16 cellular contexts compared by ENCODE assay signal in the genomic region with DNA sequence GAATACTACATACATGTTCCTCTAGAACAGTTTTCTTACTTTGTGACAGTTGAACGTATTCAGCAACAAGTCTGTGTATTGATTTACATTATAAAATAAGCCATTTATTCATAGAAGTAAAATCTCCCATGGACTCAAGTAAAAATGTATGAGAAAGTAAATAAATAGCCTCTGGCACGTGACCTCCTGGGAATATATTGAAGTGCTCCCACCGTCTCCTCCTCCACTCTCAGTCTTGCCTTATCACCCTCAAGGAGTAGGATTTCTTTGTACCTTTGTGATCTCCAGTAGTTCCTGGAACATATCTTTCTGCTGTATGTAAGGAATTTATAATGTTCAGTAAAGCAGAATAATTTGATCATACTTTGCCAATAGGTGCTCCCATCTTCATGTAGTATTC.
"Had no signal": no experiment of that assay in that cellular context is flagged by ENCODE, and none has a peak within 500 bp of the region (broad histone marks: within the 10 kb centered on the region; RNA-seq: fewer than 3 reads in every experiment).

No MANE protein-coding gene starts in this region.

- H3K9me3 ChIP-seq: esophagus squamous epithelium, thoracic aorta, upper lobe of left lung had no signal

- H3K27ac ChIP-seq: esophagus squamous epithelium, hepatocyte, thoracic aorta, upper lobe of left lung, WERI-Rb-1 had no signal

- H3K27ac Mint-ChIP-seq: activated CD8-positive, alpha-beta T cell treated with anti-CD3 and anti-CD28 coated beads, Interleukin-2, amount 10 ng/mL, durations not matched to agents 7 days and 5 days; activated naive CD4-positive, alpha-beta T cell treated with anti-CD3 and anti-CD28 coated beads, Interleukin-2, amount 10 ng/mL, durations not matched to agents 7 days and 5 days; nephron progenitor cell; stimulated activated naive B cell treated with anti-CD40 and anti-IgM and Interleukin-4, amounts not matched to agents 10 μg/mL and 1 μg/mL and 100 μg/mL, for 72 hours had no signal

- H3K9me3 Mint-ChIP-seq: activated naive CD4-positive, alpha-beta T cell treated with anti-CD3 and anti-CD28 coated beads, Interleukin-2, amount 10 ng/mL, durations not matched to agents 7 days and 5 days; activated T-cell treated with anti-CD3 and anti-CD28 coated beads, Interleukin-2, amount 50 U/mL, for 24 hours had no signal

- H3K4me3 Mint-ChIP-seq: activated CD8-positive, alpha-beta T cell treated with anti-CD3 and anti-CD28 coated beads, Interleukin-2, amount 10 ng/mL, durations not matched to agents 7 days and 5 days; activated naive CD4-positive, alpha-beta T cell treated with anti-CD3 and anti-CD28 coated beads, Interleukin-2, amount 10 ng/mL, durations not matched to agents 7 days and 5 days; activated T-cell treated with anti-CD3 and anti-CD28 coated beads, Interleukin-2, amount 50 U/mL, for 24 hours; nephron progenitor cell; stimulated activated naive B cell treated with anti-CD40 and anti-IgM and Interleukin-4, amounts not matched to agents 10 μg/mL and 1 μg/mL and 100 μg/mL, for 72 hours had no signal

- DNase-seq: activated CD4-positive, alpha-beta T cell treated with anti-CD3 and anti-CD28 coated beads for 4 hours; activated CD8-positive, alpha-beta T cell treated with anti-CD3 and anti-CD28 coated beads, Interleukin-2, amount 10 ng/mL, durations not matched to agents 7 days and 5 days; activated naive CD4-positive, alpha-beta T cell treated with anti-CD3 and anti-CD28 coated beads, Interleukin-2, amount 10 ng/mL, durations not matched to agents 7 days and 5 days; activated T-cell treated with anti-CD3 and anti-CD28 coated beads, Interleukin-2, amount 50 U/mL, for 24 hours; amniotic stem cell; dermis blood vessel endothelial cell; effector memory CD4-positive, alpha-beta T cell; esophagus squamous epithelium; left cardiac atrium; nephron progenitor cell; nucleus accumbens; stimulated activated naive B cell treated with anti-CD40 and anti-IgM and Interleukin-4, amounts not matched to agents 10 μg/mL and 1 μg/mL and 100 μg/mL, for 72 hours; upper lobe of left lung had no signal

- ATAC-seq: activated CD8-positive, alpha-beta T cell treated with anti-CD3 and anti-CD28 coated beads, Interleukin-2, amount 10 ng/mL, durations not matched to agents 7 days and 5 days; left cardiac atrium; stimulated activated naive B cell treated with anti-CD40 and anti-IgM and Interleukin-4, amounts not matched to agents 10 μg/mL and 1 μg/mL and 100 μg/mL, for 72 hours had no signal

- H3K36me3 ChIP-seq: esophagus squamous epithelium, thoracic aorta, upper lobe of left lung, WERI-Rb-1 had no signal

- H3K27me3 Mint-ChIP-seq: activated naive CD4-positive, alpha-beta T cell treated with anti-CD3 and anti-CD28 coated beads, Interleukin-2, amount 10 ng/mL, durations not matched to agents 7 days and 5 days; activated T-cell treated with anti-CD3 and anti-CD28 coated beads, Interleukin-2, amount 50 U/mL, for 24 hours; stimulated activated naive B cell treated with anti-CD40 and anti-IgM and Interleukin-4, amounts not matched to agents 10 μg/mL and 1 μg/mL and 100 μg/mL, for 72 hours had no signal

- H3K4me2 ChIP-seq: hepatocyte had no signal

- H3K27me3 ChIP-seq: esophagus squamous epithelium, hepatocyte, upper lobe of left lung had no signal

- H3K4me3 ChIP-seq: esophagus squamous epithelium, hepatocyte, thoracic aorta, upper lobe of left lung had no signal

- H2AFZ ChIP-seq: hepatocyte had no signal
